ENCODE assay signal across 34 cellular contexts in the genomic region with DNA sequence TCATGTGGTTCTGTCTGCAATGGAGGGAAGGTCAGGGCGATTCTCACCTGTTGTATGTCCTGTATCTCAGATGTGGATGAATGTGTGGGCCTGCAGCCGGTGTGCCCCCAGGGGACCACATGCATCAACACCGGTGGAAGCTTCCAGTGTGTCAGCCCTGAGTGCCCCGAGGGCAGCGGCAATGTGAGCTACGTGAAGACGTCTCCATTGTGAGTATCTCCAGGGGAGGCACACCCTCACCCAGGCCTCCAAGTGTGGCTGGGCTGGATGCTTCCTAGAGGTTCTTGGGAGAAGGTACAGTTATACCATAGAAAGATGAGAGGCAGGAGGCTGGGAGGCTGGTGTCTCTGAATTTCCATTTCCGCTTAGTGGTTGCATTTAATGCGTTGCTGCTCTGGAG. TPM values are rescaled to one million over a fixed set of nuclear protein-coding genes. Genes with fewer than 3 reads are reported as not detected.
A peak's percentile ranks its signal among the peaks of the same experiment; 100 is the strongest.
DNase-seq lines count a peak whose midpoint lies in the region; ATAC-seq and TF ChIP-seq lines count a peak whose summit lies in the region.
"Had no signal": no experiment of that assay in that cellular context is flagged by ENCODE, and none has a peak within 500 bp of the region (broad histone marks: within the 10 kb centered on the region; RNA-seq: fewer than 3 reads in every experiment).

No MANE protein-coding gene starts in this region.

- H3K4me3 ChIP-seq in CD4-positive, alpha-beta memory T cell (ENCODE audit: low read length in 2 of 2), result no peak overlapping the region
- H3K4me3 ChIP-seq in smooth muscle cell, result no peak overlapping the region
- H3K4me3 ChIP-seq: A549, ascending aorta, cardiac muscle cell, colonic mucosa, lung, MG63, PC-9, upper lobe of left lung had no signal

- POLR2A ChIA-PET in CD4-positive, alpha-beta memory T cell (lab: Charles Lee; ENCODE audit: partially characterized antibody), result interaction anchor here (2.0 to 6.6 kb wide), 2 partner anchors 9 to 30 kb away, joined by 7 to 73 read pairs; no protein-coding TSS in a partner anchor

- peaks cover 4% of the 10 kb centered on the region for H3K36me3 ChIP-seq in CD4-positive, alpha-beta memory T cell (ENCODE audit: insufficient read depth, low read length)
- no peaks in the 10 kb centered on the region for H3K36me3 ChIP-seq in smooth muscle cell (ENCODE audit: low read depth)
- H3K36me3 ChIP-seq: ascending aorta, cardiac muscle cell, colonic mucosa, MG63, upper lobe of left lung had no signal

- H3K27ac Mint-ChIP-seq in activated CD8-positive, alpha-beta memory T cell treated with anti-CD3 and anti-CD28 coated beads, Interleukin-2, amount 10 ng/mL, durations not matched to agents 7 days and 5 days, result no peak overlapping the region
- H3K27ac Mint-ChIP-seq in CD4-positive, alpha-beta memory T cell, result peak overlapping the region; percentile 75 to 93 (median 85)
- peak overlapping the region; percentile 37 for H3K27ac Mint-ChIP-seq in activated naive CD8-positive, alpha-beta T cell treated with anti-CD3 and anti-CD28 coated beads, Interleukin-2, amount 50 U/mL, for 24 hours
- H3K27ac Mint-ChIP-seq: H9; natural killer cell treated with Interleukin-12 subunit alpha and Interleukin-12 subunit beta and Interleukin-15 and Interleukin-18, amount 100 ng/mL, for 72 hours had no signal

- H3K27ac ChIP-seq in CD4-positive, alpha-beta memory T cell (ENCODE audit: low read depth, low read length), result peak overlapping the region; percentile 26
- no peak overlapping the region for H3K27ac ChIP-seq in smooth muscle cell (ENCODE audit: low read depth)
- H3K27ac ChIP-seq: A549, ascending aorta, cardiac muscle cell, colonic mucosa, epithelial cell of prostate, PC-9, upper lobe of left lung had no signal

- DNase-seq in activated CD8-positive, alpha-beta memory T cell treated with anti-CD3 and anti-CD28 coated beads, Interleukin-2, amount 10 ng/mL, durations not matched to agents 7 days and 5 days, result peak; percentile 35
- no peak for DNase-seq in activated CD8-positive, alpha-beta memory T cell treated with anti-CD3 and anti-CD28 coated beads for 24 hours
- DNase-seq in CD4-positive, alpha-beta memory T cell, result no peak
- DNase-seq in activated naive CD8-positive, alpha-beta T cell treated with anti-CD3 and anti-CD28 coated beads, Interleukin-2, amount 50 U/mL, for 24 hours, result no peak
- DNase-seq in sciatic nerve (ENCODE audit: low spot score) (peak; percentile 17), NCI-H748 (lab: John Stamatoyannopoulos, UW; ENCODE audit: unreplicated experiment) (no peak), HK-2 (ENCODE audit: unreplicated experiment) (no peak), smooth muscle cell (lab: John Stamatoyannopoulos, UW; ENCODE audit: unreplicated experiment) (no peak)
- DNase-seq: activated naive CD8-positive, alpha-beta T cell treated with anti-CD3 and anti-CD28 coated beads, Interleukin-2, amount 10 ng/mL, durations not matched to agents 7 days and 5 days; activated T-cell treated with anti-CD3 and anti-CD28 coated beads, Interleukin-2, amount 50 U/mL, for 48 hours; AML-193; colonic mucosa; COR-L47; effector CD4-positive, alpha-beta T cell; H9; hypothalamus; KG1; left cardiac atrium; MG63; NCI-H1105 treated with DMSO at 0.1 percent for 48 hours; NCI-H2029 treated with DMSO at 0.1 percent for 48 hours; NCI-H526; PC-9; SK-N-SH; stimulated activated CD4-positive, alpha-beta T cell treated with anti-CD3 and anti-CD28 coated beads, Interleukin-15, amount 100 ng/mL, for 24 hours; stimulated activated CD4-positive, alpha-beta T cell treated with anti-CD3 and anti-CD28 coated beads, Interleukin-4, amount 100 ng/mL, for 4 hours; T-helper 2 cell had no signal

- no peaks in the 10 kb centered on the region for H4K20me1 ChIP-seq in smooth muscle cell (ENCODE audit: low read depth)

- no peaks in the 10 kb centered on the region for H3F3A ChIP-seq in smooth muscle cell (ENCODE audit: low read depth)

- intact Hi-C loops in CD4-positive, alpha-beta memory T cell (cut with micrococcal nuclease), result loop anchor here (5.0 to 10.0 kb wide), 4 partner anchors 47 to 1060 kb away; a partner anchor contains a TSS
- intact Hi-C loops in sciatic nerve (cut with DNase I), result no loop called here

- TF ChIP-seq CTCF in smooth muscle cell (IDR thresholded peaks at IDR 0.05; ENCODE audit: borderline replicate concordance, insufficient read depth, poor library complexity, severe bottlenecking), result no peak

- peaks cover 20% of the 10 kb centered on the region for H3K27me3 Mint-ChIP-seq in activated CD8-positive, alpha-beta memory T cell treated with anti-CD3 and anti-CD28 coated beads, Interleukin-2, amount 10 ng/mL, durations not matched to agents 7 days and 5 days
- peaks cover 0 to 1% of the 10 kb centered on the region in 2 donors for H3K27me3 Mint-ChIP-seq in CD4-positive, alpha-beta memory T cell
- H3K27me3 Mint-ChIP-seq in activated naive CD8-positive, alpha-beta T cell treated with anti-CD3 and anti-CD28 coated beads, Interleukin-2, amount 50 U/mL, for 24 hours, result peaks cover 6% of the 10 kb centered on the region

- no peaks in the 10 kb centered on the region for H3K9me3 ChIP-seq in CD4-positive, alpha-beta memory T cell (ENCODE audit: control insufficient read depth in 1 of 2, low read length in 2 of 2)
- no peaks in the 10 kb centered on the region for H3K9me3 ChIP-seq in smooth muscle cell (replicated peaks; ENCODE audit: low read depth)
- H3K9me3 ChIP-seq: A549, ascending aorta, colonic mucosa, MG63, SK-N-SH had no signal

- WGBS in smooth muscle cell (ENCODE audit: low lambda C conversion rate), result 82% methylated on average over 9 of the region's 9 CpGs

- CTCF ChIA-PET in activated CD8-positive, alpha-beta memory T cell treated with anti-CD3 and anti-CD28 coated beads, Interleukin-2, amount 10 ng/mL, durations not matched to agents 7 days and 5 days (lab: Charles Lee), result no interaction called here
- CTCF ChIA-PET in CD4-positive, alpha-beta memory T cell (lab: Charles Lee; ENCODE audit: partially characterized antibody), result interaction anchor here (1.3 kb wide), 1 partner anchor 8 kb away, joined by 3 read pairs; no protein-coding TSS in a partner anchor

- H3K4me1 Mint-ChIP-seq in activated CD8-positive, alpha-beta memory T cell treated with anti-CD3 and anti-CD28 coated beads, Interleukin-2, amount 10 ng/mL, durations not matched to agents 7 days and 5 days, result peaks cover 23% of the 10 kb centered on the region
- H3K4me1 Mint-ChIP-seq in CD4-positive, alpha-beta memory T cell, result peaks cover 60 to 90% (median 76%) of the 10 kb centered on the region in 4 donors
- H3K4me1 Mint-ChIP-seq in activated naive CD8-positive, alpha-beta T cell treated with anti-CD3 and anti-CD28 coated beads, Interleukin-2, amount 50 U/mL, for 24 hours, result peaks cover 76% of the 10 kb centered on the region

- ATAC-seq in activated CD8-positive, alpha-beta memory T cell treated with anti-CD3 and anti-CD28 coated beads, Interleukin-2, amount 10 ng/mL, durations not matched to agents 7 days and 5 days, result no peak
- ATAC-seq in activated naive CD8-positive, alpha-beta T cell treated with anti-CD3 and anti-CD28 coated beads, Interleukin-2, amount 50 U/mL, for 24 hours, result no peak
- ATAC-seq in sciatic nerve, result no peak
- ATAC-seq: A549; left cardiac atrium; natural killer cell treated with Interleukin-12 subunit alpha and Interleukin-12 subunit beta and Interleukin-15 and Interleukin-18, amount 100 ng/mL, for 72 hours had no signal

- no peaks in the 10 kb centered on the region for H3K79me2 ChIP-seq in smooth muscle cell (ENCODE audit: low read depth)

- H3K9ac ChIP-seq in smooth muscle cell (ENCODE audit: low read depth), result no peak overlapping the region
- H3K9ac ChIP-seq: SK-N-SH had no signal

- peaks cover 88% of the 10 kb centered on the region for H3K4me1 ChIP-seq in CD4-positive, alpha-beta memory T cell (ENCODE audit: insufficient read depth, low read length)
- no peaks in the 10 kb centered on the region for H3K4me1 ChIP-seq in smooth muscle cell (ENCODE audit: low read depth)
- H3K4me1 ChIP-seq: A549, ascending aorta, colonic mucosa had no signal

- H2AFZ ChIP-seq in smooth muscle cell (ENCODE audit: low read depth), result no peak overlapping the region
- H2AFZ ChIP-seq: PC-9 had no signal

- no peak overlapping the region for H3K4me3 Mint-ChIP-seq in activated CD8-positive, alpha-beta memory T cell treated with anti-CD3 and anti-CD28 coated beads, Interleukin-2, amount 10 ng/mL, durations not matched to agents 7 days and 5 days
- peak overlapping the region in 1 of 8 donors; percentile 45 for H3K4me3 Mint-ChIP-seq in CD4-positive, alpha-beta memory T cell
- no peak overlapping the region for H3K4me3 Mint-ChIP-seq in activated naive CD8-positive, alpha-beta T cell treated with anti-CD3 and anti-CD28 coated beads, Interleukin-2, amount 50 U/mL, for 24 hours
- H3K4me3 Mint-ChIP-seq: activated naive CD8-positive, alpha-beta T cell treated with anti-CD3 and anti-CD28 coated beads, Interleukin-2, amount 10 ng/mL, durations not matched to agents 7 days and 5 days; H9; natural killer cell treated with Interleukin-12 subunit alpha and Interleukin-12 subunit beta and Interleukin-15 and Interleukin-18, amount 100 ng/mL, for 72 hours had no signal

- H3K9me3 Mint-ChIP-seq in activated CD8-positive, alpha-beta memory T cell treated with anti-CD3 and anti-CD28 coated beads, Interleukin-2, amount 10 ng/mL, durations not matched to agents 7 days and 5 days (ENCODE audit: low read depth), result no peaks in the 10 kb centered on the region
- H3K9me3 Mint-ChIP-seq in CD4-positive, alpha-beta memory T cell, result no peaks in the 10 kb centered on the region
- H3K9me3 Mint-ChIP-seq in activated naive CD8-positive, alpha-beta T cell treated with anti-CD3 and anti-CD28 coated beads, Interleukin-2, amount 50 U/mL, for 24 hours, result no peaks in the 10 kb centered on the region
- H3K9me3 Mint-ChIP-seq: natural killer cell treated with Interleukin-12 subunit alpha and Interleukin-12 subunit beta and Interleukin-15 and Interleukin-18, amount 100 ng/mL, for 72 hours had no signal

- H3K36me3 Mint-ChIP-seq in activated CD8-positive, alpha-beta memory T cell treated with anti-CD3 and anti-CD28 coated beads, Interleukin-2, amount 10 ng/mL, durations not matched to agents 7 days and 5 days, result peaks cover 10% of the 10 kb centered on the region
- H3K36me3 Mint-ChIP-seq in CD4-positive, alpha-beta memory T cell, result peaks cover 4 to 34% of the 10 kb centered on the region in 2 donors
- peaks cover 11% of the 10 kb centered on the region for H3K36me3 Mint-ChIP-seq in activated naive CD8-positive, alpha-beta T cell treated with anti-CD3 and anti-CD28 coated beads, Interleukin-2, amount 50 U/mL, for 24 hours (ENCODE audit: low read depth)
- H3K36me3 Mint-ChIP-seq: natural killer cell treated with Interleukin-12 subunit alpha and Interleukin-12 subunit beta and Interleukin-15 and Interleukin-18, amount 100 ng/mL, for 72 hours had no signal

- no peak overlapping the region for H3K4me2 ChIP-seq in smooth muscle cell
- H3K4me2 ChIP-seq: A549, PC-9, SK-N-SH had no signal

- no peaks in the 10 kb centered on the region for H3K27me3 ChIP-seq in CD4-positive, alpha-beta memory T cell (ENCODE audit: insufficient read depth, low read length)
- peaks cover 25% of the 10 kb centered on the region for H3K27me3 ChIP-seq in smooth muscle cell (ENCODE audit: low read depth)
- H3K27me3 ChIP-seq: ascending aorta, MG63 had no signal

RNA-seq across cellular contexts. Expression of a gene that starts 46.9 kb away (rescaled TPM):
- total RNA-seq in activated CD8-positive, alpha-beta memory T cell treated with anti-CD3 and anti-CD28 coated beads, Interleukin-2, amount 10 ng/mL, durations not matched to agents 7 days and 5 days, result under 1 TPM; 0.26 to 0.63 TPM
- total RNA-seq in CD4-positive, alpha-beta memory T cell, result 10 to 100 TPM; 34.3 to 37.0 TPM
- 10 to 100 TPM; 29.3 to 41.2 TPM for polyA plus RNA-seq in CD4-positive, alpha-beta memory T cell
- total RNA-seq in sciatic nerve (2.3 TPM), smooth muscle cell (1.1 and 3.2 TPM in 2 replicates)
- 1.7 and 2.7 TPM in 2 replicates for polyA plus RNA-seq in smooth muscle cell

Comparison
In these comparisons a context has a peak if more than half of its experiments do, and no peak if none do; other contexts are left out.
1. DNase-seq: peak in activated CD8-positive, alpha-beta memory T cell treated with anti-CD3 and anti-CD28 coated beads, Interleukin-2, amount 10 ng/mL, durations not matched to agents 7 days and 5 days (single experiment) and sciatic nerve (single experiment); none in activated CD8-positive, alpha-beta memory T cell treated with anti-CD3 and anti-CD28 coated beads for 24 hours (single experiment), CD4-positive, alpha-beta memory T cell (0 of 5), activated naive CD8-positive, alpha-beta T cell treated with anti-CD3 and anti-CD28 coated beads, Interleukin-2, amount 50 U/mL, for 24 hours (single experiment), NCI-H748 (single experiment), HK-2 (single experiment) and smooth muscle cell (single experiment).